In the genomic region with DNA sequence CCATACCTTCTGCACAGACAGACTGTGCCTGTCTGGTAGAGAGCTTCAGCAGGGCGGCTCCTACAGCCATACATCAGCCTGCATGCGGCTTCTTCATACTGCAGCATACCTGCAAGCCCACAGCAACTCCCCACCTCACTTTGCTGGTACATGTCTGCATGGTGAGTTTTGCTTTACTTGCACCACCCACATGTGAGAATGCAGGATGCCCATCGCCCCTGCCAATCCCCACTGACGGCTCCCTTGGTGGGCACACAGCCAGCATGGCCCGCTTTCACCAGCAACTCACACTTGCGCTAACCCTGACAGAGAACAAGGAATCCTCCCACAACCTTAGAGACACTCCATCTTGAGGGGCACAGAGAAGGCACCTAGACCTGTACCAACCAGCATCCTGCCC, we compare ENCODE assay signal across 28 cellular contexts.
"Had no signal": no experiment of that assay in that cellular context is flagged by ENCODE, and none has a peak within 500 bp of the region (broad histone marks: within the 10 kb centered on the region; RNA-seq: fewer than 3 reads in every experiment).

No MANE protein-coding gene starts in this region.

- H3K9ac ChIP-seq: parathyroid adenoma had no signal

- H3K4me1 Mint-ChIP-seq: nephron progenitor cell; neural crest cell; stimulated activated naive CD8-positive, alpha-beta T cell treated with anti-CD3 and anti-CD28 coated beads, Interleukin-15, amount 100 ng/mL, for 72 hours had no signal

- H3K27me3 ChIP-seq: ovary, right lobe of liver, sigmoid colon, suprapubic skin, testis, tibial artery, transverse colon, upper lobe of right lung, uterus had no signal

- H3K27me3 Mint-ChIP-seq: naive thymus-derived CD8-positive, alpha-beta T cell; natural killer cell treated with Interleukin-12 subunit alpha and Interleukin-12 subunit beta and Interleukin-15 and Interleukin-18, amount 100 ng/mL, for 72 hours; progenitor cell of endocrine pancreas; stimulated activated memory B cell treated with anti-CD40 and anti-IgM and Interleukin-4, amounts not matched to agents 10 μg/mL and 1 μg/mL and 100 μg/mL, for 72 hours; stimulated activated naive CD8-positive, alpha-beta T cell treated with anti-CD3 and anti-CD28 coated beads, Interleukin-15, amount 100 ng/mL, for 72 hours; type B pancreatic cell had no signal

- DNase-seq: naive thymus-derived CD8-positive, alpha-beta T cell; nephron progenitor cell; occipital lobe; ovary; right cardiac atrium; right lobe of liver; sigmoid colon; small intestine; stimulated activated CD4-positive, alpha-beta T cell treated with anti-CD3 and anti-CD28 coated beads, Interleukin-15, amount 100 ng/mL, for 24 hours; stimulated activated CD4-positive, alpha-beta T cell treated with anti-CD3 and anti-CD28 coated beads, Interleukin-2, amount 100 ng/mL, for 24 hours; stimulated activated CD4-positive, alpha-beta T cell treated with anti-CD3 and anti-CD28 coated beads, Interleukin-2, amount 100 ng/mL, for 48 hours; stimulated activated CD4-positive, alpha-beta T cell treated with anti-CD3 and anti-CD28 coated beads, Interleukin-4, amount 100 ng/mL, for 24 hours; stimulated activated naive CD4-positive, alpha-beta T cell; stimulated activated naive CD8-positive, alpha-beta T cell treated with anti-CD3 and anti-CD28 coated beads, Interleukin-15, amount 100 ng/mL, for 72 hours; stimulated activated naive CD8-positive, alpha-beta T cell treated with anti-CD3 and anti-CD28 coated beads, Interleukin-15, Interleukin-2, amounts not matched to agents 100 U/mL and 50 U/mL, for 24 hours; testis; tibial artery; transverse colon; upper lobe of right lung; uterus had no signal

- H3K36me3 ChIP-seq: ovary, right lobe of liver, sigmoid colon, transverse colon, upper lobe of right lung, uterus had no signal

- H3K4me3 ChIP-seq: ovary, psoas muscle, right lobe of liver, sigmoid colon, suprapubic skin, testis, tibial artery, transverse colon, upper lobe of right lung, uterus had no signal

- H3K27ac ChIP-seq: ovary, parathyroid adenoma, psoas muscle, right lobe of liver, sigmoid colon, suprapubic skin, testis, tibial artery, transverse colon, upper lobe of right lung, uterus had no signal

- ATAC-seq: naive thymus-derived CD8-positive, alpha-beta T cell; natural killer cell treated with Interleukin-12 subunit alpha and Interleukin-12 subunit beta and Interleukin-15 and Interleukin-18, amount 100 ng/mL, for 72 hours; psoas muscle; right cardiac atrium; stimulated activated memory B cell treated with anti-CD40 and anti-IgM and Interleukin-4, amounts not matched to agents 10 μg/mL and 1 μg/mL and 100 μg/mL, for 72 hours; stimulated activated naive CD8-positive, alpha-beta T cell treated with anti-CD3 and anti-CD28 coated beads, Interleukin-15, amount 100 ng/mL, for 72 hours; upper lobe of right lung had no signal

- H3K4me3 Mint-ChIP-seq: naive thymus-derived CD8-positive, alpha-beta T cell; natural killer cell treated with Interleukin-12 subunit alpha and Interleukin-12 subunit beta and Interleukin-15 and Interleukin-18, amount 100 ng/mL, for 72 hours; nephron progenitor cell; neural crest cell; stimulated activated memory B cell treated with anti-CD40 and anti-IgM and Interleukin-4, amounts not matched to agents 10 μg/mL and 1 μg/mL and 100 μg/mL, for 72 hours; stimulated activated naive CD8-positive, alpha-beta T cell treated with anti-CD3 and anti-CD28 coated beads, Interleukin-15, amount 100 ng/mL, for 72 hours; type B pancreatic cell had no signal

- H3K27ac Mint-ChIP-seq: naive thymus-derived CD8-positive, alpha-beta T cell; natural killer cell treated with Interleukin-12 subunit alpha and Interleukin-12 subunit beta and Interleukin-15 and Interleukin-18, amount 100 ng/mL, for 72 hours; nephron progenitor cell; progenitor cell of endocrine pancreas; stimulated activated memory B cell treated with anti-CD40 and anti-IgM and Interleukin-4, amounts not matched to agents 10 μg/mL and 1 μg/mL and 100 μg/mL, for 72 hours; type B pancreatic cell had no signal

- H3K4me1 ChIP-seq: parathyroid adenoma, psoas muscle, right lobe of liver, sigmoid colon, suprapubic skin, testis, tibial artery, transverse colon, upper lobe of right lung, uterus had no signal

- H3K9me3 ChIP-seq: testis had no signal
